Comparison of ENCODE assay signal across 11 cellular contexts in genomic region chr5:62268239-62268638, GRCh38. TPM values are rescaled to one million over a fixed set of nuclear protein-coding genes. Genes with fewer than 3 reads are reported as not detected.
A peak's percentile ranks its signal among the peaks of the same experiment; 100 is the strongest.
DNase-seq lines count a peak whose midpoint lies in the region; ATAC-seq and TF ChIP-seq lines count a peak whose summit lies in the region.
"Had no signal": no experiment of that assay in that cellular context is flagged by ENCODE, and none has a peak within 500 bp of the region (broad histone marks: within the 10 kb centered on the region; RNA-seq: fewer than 3 reads in every experiment).

No MANE protein-coding gene starts in this region.

- H3K27ac ChIP-seq in upper lobe of right lung (no peak overlapping the region), mesenchymal stem cell (ENCODE audit: low read length, poor library complexity, severe bottlenecking) (no peak overlapping the region), psoas muscle (no peak overlapping the region)

- peaks cover 32% of the 10 kb centered on the region for H3K4me1 Mint-ChIP-seq in activated T-cell treated with anti-CD3 and anti-CD28 coated beads, Interleukin-2, amount 50 U/mL, for 72 hours (ENCODE audit: low read depth)
- H3K4me1 Mint-ChIP-seq: endodermal cell had no signal

- no peak overlapping the region for H3K4me2 ChIP-seq in mesenchymal stem cell (ENCODE audit: low read length, poor library complexity, severe bottlenecking)

- no peak overlapping the region for H2BK120ac ChIP-seq in mesenchymal stem cell (ENCODE audit: low read depth, low read length)

- H3K36me3 ChIP-seq in upper lobe of right lung (no peaks in the 10 kb centered on the region), mesenchymal stem cell (ENCODE audit: control insufficient read depth in 1 of 2, insufficient read depth in 2 of 2, low read depth in 1 of 2, low read length in 2 of 2) (no peaks in the 10 kb centered on the region), psoas muscle (ENCODE audit: insufficient read depth in 1 of 2, low read depth in 1 of 2) (peaks cover 0 to 2% of the 10 kb centered on the region in 2 donors)

- no peak overlapping the region for H3K4ac ChIP-seq in mesenchymal stem cell (ENCODE audit: low read depth in 1 of 2, low read length in 2 of 2)

- H3K27me3 ChIP-seq in upper lobe of right lung (no peaks in the 10 kb centered on the region), mesenchymal stem cell (ENCODE audit: control insufficient read depth in 1 of 2, insufficient read depth in 1 of 2, low read length in 2 of 2) (no peaks in the 10 kb centered on the region), psoas muscle (ENCODE audit: insufficient read depth in 3 of 3, low read length in 2 of 3) (no peaks in the 10 kb centered on the region)

- no peak overlapping the region for H4K8ac ChIP-seq in mesenchymal stem cell (ENCODE audit: low read length)

- DNase-seq in activated T-cell treated with anti-CD3 and anti-CD28 coated beads, Interleukin-2, amount 50 U/mL, for 72 hours, result no peak
- no peak for DNase-seq in activated T-cell treated with anti-CD3 and anti-CD28 coated beads, Interleukin-2, amount 50 U/mL, for 1 hour
- DNase-seq in NCI-H1105 treated with DMSO at 0.1 percent for 48 hours (lab: John Stamatoyannopoulos, UW) (peak; percentile 48), dermis blood vessel endothelial cell (peak; percentile 50), upper lobe of right lung (no peak), mesenchymal stem cell (no peak), psoas muscle (no peak), NCI-H1092 (lab: John Stamatoyannopoulos, UW) (no peak)
- DNase-seq: CD4-positive, CD25-positive, alpha-beta regulatory T cell; endodermal cell had no signal

- H3K4me1 ChIP-seq in upper lobe of right lung (no peaks in the 10 kb centered on the region), mesenchymal stem cell (ENCODE audit: control insufficient read depth, insufficient read depth, low read depth, low read length) (no peaks in the 10 kb centered on the region), psoas muscle (no peaks in the 10 kb centered on the region)

- H3K36me3 Mint-ChIP-seq in activated T-cell treated with anti-CD3 and anti-CD28 coated beads, Interleukin-2, amount 50 U/mL, for 72 hours (ENCODE audit: insufficient read depth in 2 of 2), result no peaks in the 10 kb centered on the region

- H2AFZ ChIP-seq in mesenchymal stem cell (ENCODE audit: low read depth, low read length), result no peak overlapping the region

- no peaks in the 10 kb centered on the region for H3K9me3 ChIP-seq in upper lobe of right lung
- H3K9me3 ChIP-seq in mesenchymal stem cell (ENCODE audit: control insufficient read depth, low read length), result no peaks in the 10 kb centered on the region
- no peaks in the 10 kb centered on the region for H3K9me3 ChIP-seq in psoas muscle

- H3K27me3 Mint-ChIP-seq in activated T-cell treated with anti-CD3 and anti-CD28 coated beads, Interleukin-2, amount 50 U/mL, for 72 hours (ENCODE audit: low read depth), result no peaks in the 10 kb centered on the region
- H3K27me3 Mint-ChIP-seq: CD4-positive, CD25-positive, alpha-beta regulatory T cell; naive thymus-derived CD4-positive, alpha-beta T cell had no signal

- no peak overlapping the region for H3K4me3 ChIP-seq in upper lobe of right lung
- H3K4me3 ChIP-seq in mesenchymal stem cell (ENCODE audit: insufficient read depth in 1 of 2, low read depth in 1 of 2, low read length in 2 of 2), result no peak overlapping the region
- no peak overlapping the region for H3K4me3 ChIP-seq in psoas muscle

- peak; percentile 29 to 70 for ATAC-seq in activated T-cell treated with anti-CD3 and anti-CD28 coated beads, Interleukin-2, amount 50 U/mL, for 72 hours (replicated peaks in 1 of 2)
- ATAC-seq in upper lobe of right lung, result peak; percentile 51
- ATAC-seq in psoas muscle, result no peak
- ATAC-seq: naive thymus-derived CD4-positive, alpha-beta T cell had no signal

- H3K14ac ChIP-seq in mesenchymal stem cell (ENCODE audit: low read length in 2 of 2), result no peak overlapping the region

- no peak overlapping the region for H2BK15ac ChIP-seq in mesenchymal stem cell (ENCODE audit: low read depth, poor library complexity, severe bottlenecking)

- H3K27ac Mint-ChIP-seq in activated T-cell treated with anti-CD3 and anti-CD28 coated beads, Interleukin-2, amount 50 U/mL, for 72 hours, result peak overlapping the region; percentile 16
- H3K27ac Mint-ChIP-seq: endodermal cell had no signal

- H4K91ac ChIP-seq in mesenchymal stem cell (ENCODE audit: low read length), result no peak overlapping the region

- H3K18ac ChIP-seq in mesenchymal stem cell (ENCODE audit: low read depth in 1 of 2, low read length in 2 of 2), result no peak overlapping the region

- intact Hi-C loops in upper lobe of right lung (cut with DNase I) (no loop called here), psoas muscle (cut with DNase I) (no loop called here)

- no peak overlapping the region for H3K23ac ChIP-seq in mesenchymal stem cell (ENCODE audit: low read length in 2 of 2)

- WGBS in mesenchymal stem cell, result 68% methylated on average over 1 of the region's 1 CpG
- WGBS in psoas muscle, 3 donors, result 59 to 78% (median 69%) methylated on average over 1 of the region's 1 CpG

- H3K9me3 Mint-ChIP-seq in activated T-cell treated with anti-CD3 and anti-CD28 coated beads, Interleukin-2, amount 50 U/mL, for 72 hours, result no peaks in the 10 kb centered on the region
- H3K9me3 Mint-ChIP-seq: CD4-positive, CD25-positive, alpha-beta regulatory T cell; endodermal cell had no signal

- no peak overlapping the region for H2BK5ac ChIP-seq in mesenchymal stem cell (ENCODE audit: low read depth, low read length, poor library complexity, severe bottlenecking)

- no peak overlapping the region for H2AK5ac ChIP-seq in mesenchymal stem cell (ENCODE audit: low read length, severe bottlenecking)

- peak overlapping the region; percentile 35 to 78 for H3K4me3 Mint-ChIP-seq in activated T-cell treated with anti-CD3 and anti-CD28 coated beads, Interleukin-2, amount 50 U/mL, for 72 hours
- H3K4me3 Mint-ChIP-seq: CD4-positive, CD25-positive, alpha-beta regulatory T cell; endodermal cell had no signal

- H3K79me1 ChIP-seq in mesenchymal stem cell (replicated peaks; ENCODE audit: low read length, poor library complexity, severe bottlenecking), result no peaks in the 10 kb centered on the region

- H2BK12ac ChIP-seq in mesenchymal stem cell (ENCODE audit: low read length in 2 of 2), result no peak overlapping the region

- TF ChIP-seq CTCF in upper lobe of right lung (IDR thresholded peaks at IDR 0.05) (no peak), psoas muscle (IDR thresholded peaks at IDR 0.05) (no peak)

- no peak overlapping the region for H3K9ac ChIP-seq in mesenchymal stem cell (ENCODE audit: low read length)

RNA-seq across cellular contexts. Expression of gene KIF2A, which starts 37.8 kb away (rescaled TPM):
- 100 to 1,000 TPM; 158 to 193 TPM for total RNA-seq in activated T-cell treated with anti-CD3 and anti-CD28 coated beads, Interleukin-2, amount 50 U/mL, for 72 hours
- total RNA-seq in dermis blood vessel endothelial cell, result 105 and 158 TPM in 2 replicates
- total RNA-seq in upper lobe of right lung, result 23.4 TPM
- polyA plus RNA-seq in mesenchymal stem cell (2013, experiment 1 of 2), result 47.4 TPM
- polyA plus RNA-seq in mesenchymal stem cell (2013, experiment 2 of 2), result 45.1 TPM
- 10 to 100 TPM in 1 of 4 donors, 1 to 10 TPM in 3; 7.5 to 10.6 (median 8.9) TPM for total RNA-seq in psoas muscle
- 1 to 10 TPM; 1.4 to 9.2 (median 4.5) TPM for polyA plus RNA-seq in psoas muscle

Comparison
In these comparisons a context has a peak if more than half of its experiments do, and no peak if none do; other contexts are left out.
1. ATAC-seq: peak in activated T-cell treated with anti-CD3 and anti-CD28 coated beads, Interleukin-2, amount 50 U/mL, for 72 hours (2 of 2) and upper lobe of right lung (single experiment); none in psoas muscle (0 of 4).
2. DNase-seq: peak in NCI-H1105 treated with DMSO at 0.1 percent for 48 hours (single experiment) and dermis blood vessel endothelial cell (single experiment); none in activated T-cell treated with anti-CD3 and anti-CD28 coated beads, Interleukin-2, amount 50 U/mL, for 72 hours (0 of 2), activated T-cell treated with anti-CD3 and anti-CD28 coated beads, Interleukin-2, amount 50 U/mL, for 1 hour (single experiment), upper lobe of right lung (single experiment), mesenchymal stem cell (single experiment), psoas muscle (0 of 2) and NCI-H1092 (single experiment).